Comparison of ENCODE assay signal across 10 cellular contexts in genomic region chr2:9110893-9111569, GRCh38.
DNase-seq lines count a peak whose midpoint lies in the region; ATAC-seq, FAIRE-seq and TF ChIP-seq lines count a peak whose summit lies in the region.
"Had no signal": no experiment of that assay in that cellular context is flagged by ENCODE, and none has a peak within 500 bp of the region (broad histone marks: within the 10 kb centered on the region; RNA-seq: fewer than 3 reads in every experiment).

No MANE protein-coding gene starts in this region.

- H3K4me1 Mint-ChIP-seq in activated CD4-positive, alpha-beta memory T cell treated with anti-CD3 and anti-CD28 coated beads, Interleukin-2, amount 10 ng/mL, durations not matched to agents 7 days and 5 days = no peaks in the 10 kb centered on the region
- no peaks in the 10 kb centered on the region for H3K4me1 Mint-ChIP-seq in activated CD8-positive, alpha-beta memory T cell treated with anti-CD3 and anti-CD28 coated beads, Interleukin-2, amount 10 ng/mL, durations not matched to agents 7 days and 5 days

- peak overlapping the region; percentile 42; the same call in 1 of the 2 replicates for H2AFZ ChIP-seq in SK-N-SH (ENCODE audit: low read depth)

- H3K9me2 ChIP-seq in SK-N-SH = no peaks in the 10 kb centered on the region

- peaks cover 21% of the 10 kb centered on the region for H3K4me1 ChIP-seq in A549
- peaks cover 22 to 23% of the 10 kb centered on the region in 2 experiments; a peak in 3 of 4 replicates for H3K4me1 ChIP-seq in SK-N-SH (ENCODE audit: control insufficient read depth in 1 of 2, insufficient read depth in 2 of 2, low read depth in 1 of 2, low read length in 1 of 2)

- no peak overlapping the region; the same call in 2 of the 3 replicates for H3K4me2 ChIP-seq in A549
- peak overlapping the region; percentile 13; the same call in 1 of the 2 replicates for H3K4me2 ChIP-seq in SK-N-SH

- H3K9ac ChIP-seq in SK-N-SH = peak overlapping the region; percentile 22; the same call in 1 of the 2 replicates

- H3K9me3 ChIP-seq in A549 = no peaks in the 10 kb centered on the region
- H3K9me3 ChIP-seq in SK-N-SH = no peaks in the 10 kb centered on the region
- H3K9me3 ChIP-seq: SJCRH30 had no signal

- peak in 1 of 2 experiments; percentile 37; a peak in 1 of 5 replicates for TF ChIP-seq RAD21 in A549 (conservative IDR thresholded peaks at IDR 0.05 in 1 of 2, IDR thresholded peaks at IDR 0.05 in 1 of 2)
- TF ChIP-seq RAD21 in SK-N-SH (IDR thresholded peaks at IDR 0.05; ENCODE audit: low read length) = peak; percentile 53

- ATAC-seq in A549 (peak in 1 of 2 experiments; percentile 52; a peak in 3 of 6 replicates), HG02610 (IDR thresholded peaks at IDR 0.05; ENCODE audit: unreplicated experiment) (no peak)
- no peak for ATAC-seq in activated CD8-positive, alpha-beta memory T cell treated with anti-CD3 and anti-CD28 coated beads, Interleukin-2, amount 10 ng/mL, durations not matched to agents 7 days and 5 days

- peaks cover 12% of the 10 kb centered on the region for H3F3A ChIP-seq in SK-N-SH (replicated peaks; ENCODE audit: insufficient read depth)

- no peaks in the 10 kb centered on the region for H3K36me3 ChIP-seq in SK-N-SH (replicated peaks in 1 of 2; ENCODE audit: control insufficient read depth in 1 of 2, insufficient read depth in 2 of 2, low read length in 1 of 2)
- H3K36me3 ChIP-seq: SJCRH30 had no signal

- no peak overlapping the region for H3K27ac Mint-ChIP-seq in activated CD4-positive, alpha-beta memory T cell treated with anti-CD3 and anti-CD28 coated beads, Interleukin-2, amount 10 ng/mL, durations not matched to agents 7 days and 5 days
- no peak overlapping the region for H3K27ac Mint-ChIP-seq in activated CD8-positive, alpha-beta memory T cell treated with anti-CD3 and anti-CD28 coated beads, Interleukin-2, amount 10 ng/mL, durations not matched to agents 7 days and 5 days
- H3K27ac Mint-ChIP-seq: CD4-positive, CD25-positive, alpha-beta regulatory T cell had no signal

- TF ChIP-seq POLR2A in A549 (IDR thresholded peaks at IDR 0.05; ENCODE audit: low read length) = no peak

- H3K36me3 Mint-ChIP-seq in activated CD4-positive, alpha-beta memory T cell treated with anti-CD3 and anti-CD28 coated beads, Interleukin-2, amount 10 ng/mL, durations not matched to agents 7 days and 5 days (ENCODE audit: low read depth) = no peaks in the 10 kb centered on the region
- no peaks in the 10 kb centered on the region for H3K36me3 Mint-ChIP-seq in activated CD8-positive, alpha-beta memory T cell treated with anti-CD3 and anti-CD28 coated beads, Interleukin-2, amount 10 ng/mL, durations not matched to agents 7 days and 5 days
- H3K36me3 Mint-ChIP-seq: CD4-positive, CD25-positive, alpha-beta regulatory T cell had no signal

- TF ChIP-seq EP300 in A549 (IDR thresholded peaks at IDR 0.05) (no peak), SK-N-SH (IDR thresholded peaks at IDR 0.05; ENCODE audit: borderline replicate concordance in 1 of 2, low read depth in 1 of 2, low read length in 1 of 2) (no peak)

- H3K4me3 Mint-ChIP-seq in activated CD4-positive, alpha-beta memory T cell treated with anti-CD3 and anti-CD28 coated beads, Interleukin-2, amount 10 ng/mL, durations not matched to agents 7 days and 5 days = no peak overlapping the region
- no peak overlapping the region for H3K4me3 Mint-ChIP-seq in activated CD8-positive, alpha-beta memory T cell treated with anti-CD3 and anti-CD28 coated beads, Interleukin-2, amount 10 ng/mL, durations not matched to agents 7 days and 5 days
- H3K4me3 Mint-ChIP-seq: CD4-positive, CD25-positive, alpha-beta regulatory T cell had no signal

- POLR2A ChIA-PET in A549 (lab: Yijun Ruan, JAX) = interaction anchor here (0.9 kb wide), 1 partner anchor 107 kb away, joined by 3 read pairs; the partner anchor contains the start of gene MBOAT2
- POLR2A ChIA-PET in SK-N-SH (lab: Yijun Ruan, JAX) = no interaction called here
- POLR2A ChIA-PET in activated CD4-positive, alpha-beta memory T cell treated with anti-CD3 and anti-CD28 coated beads, Interleukin-2, amount 10 ng/mL, durations not matched to agents 7 days and 5 days (lab: Charles Lee) = no interaction called here

- H3K27me3 ChIP-seq in SK-N-SH (ENCODE audit: insufficient read depth) = no peaks in the 10 kb centered on the region
- H3K27me3 ChIP-seq: SJCRH30 had no signal

- FAIRE-seq in A549 (lab: Jason Lieb, UNC) = no peak

- DNase-seq in A549 (ENCODE audit: low read depth in 1 of 2, low spot score in 1 of 2) (peak in 1 of 2 experiments; percentile 33), SK-N-SH (peak; percentile 64), foreskin fibroblast (no peak), NOMO-1 (lab: John Stamatoyannopoulos, UW; ENCODE audit: unreplicated experiment in 2 of 2) (no peak)
- no peak for DNase-seq in activated CD4-positive, alpha-beta memory T cell treated with anti-CD3 and anti-CD28 coated beads, Interleukin-2, amount 10 ng/mL, durations not matched to agents 7 days and 5 days
- DNase-seq in activated CD8-positive, alpha-beta memory T cell treated with anti-CD3 and anti-CD28 coated beads, Interleukin-2, amount 10 ng/mL, durations not matched to agents 7 days and 5 days = no peak
- DNase-seq: CD4-positive, CD25-positive, alpha-beta regulatory T cell; SJCRH30 had no signal

- CTCF ChIA-PET in A549 (lab: Yijun Ruan, JAX) = interaction anchor here (1.1 to 10.0 kb wide), 4 partner anchors 11 to 238 kb away, joined by 4 to 89 read pairs (median 4); no protein-coding TSS in a partner anchor
- CTCF ChIA-PET in SK-N-SH (lab: Yijun Ruan, JAX) = interaction anchor here (0.6 to 1.5 kb wide), 9 partner anchors 13 to 238 kb away, joined by 3 to 5 read pairs (median 3); partner anchors contain the start of gene MBOAT2
- CTCF ChIA-PET in activated CD4-positive, alpha-beta memory T cell treated with anti-CD3 and anti-CD28 coated beads, Interleukin-2, amount 10 ng/mL, durations not matched to agents 7 days and 5 days (lab: Charles Lee) = interaction anchor here (0.5 kb wide), 1 partner anchor 429 kb away, joined by 3 read pairs; no protein-coding TSS in a partner anchor
- CTCF ChIA-PET in activated CD8-positive, alpha-beta memory T cell treated with anti-CD3 and anti-CD28 coated beads, Interleukin-2, amount 10 ng/mL, durations not matched to agents 7 days and 5 days (lab: Charles Lee) = interaction anchor here (0.6 to 1.1 kb wide), 2 partner anchors 20 to 247 kb away, joined by 3 to 5 read pairs; no protein-coding TSS in a partner anchor

- H3K9me3 Mint-ChIP-seq in activated CD4-positive, alpha-beta memory T cell treated with anti-CD3 and anti-CD28 coated beads, Interleukin-2, amount 10 ng/mL, durations not matched to agents 7 days and 5 days = no peaks in the 10 kb centered on the region
- H3K9me3 Mint-ChIP-seq in activated CD8-positive, alpha-beta memory T cell treated with anti-CD3 and anti-CD28 coated beads, Interleukin-2, amount 10 ng/mL, durations not matched to agents 7 days and 5 days (ENCODE audit: low read depth) = no peaks in the 10 kb centered on the region

- peak overlapping the region; percentile 66 to 86; a peak in 5 of 6 replicates for H3K27ac ChIP-seq in A549
- H3K27ac ChIP-seq in SK-N-SH (ENCODE audit: low read depth in 2 of 2, low read length in 1 of 2) = peak overlapping the region in 1 of 2 experiments; percentile 81; a peak in 2 of 4 replicates
- H3K27ac ChIP-seq: SJCRH30 had no signal

- H3K4me3 ChIP-seq in A549 = no peak overlapping the region
- no peak overlapping the region for H3K4me3 ChIP-seq in SK-N-SH (ENCODE audit: low read depth in 2 of 2, low read length in 1 of 2)
- no peak overlapping the region for H3K4me3 ChIP-seq in foreskin fibroblast (ENCODE audit: low read depth in 1 of 2, low read length in 2 of 2)
- H3K4me3 ChIP-seq: SJCRH30 had no signal

- WGBS in A549 (ENCODE audit: missing lambda C conversion rate) = 94% methylated on average over 15 of the region's 15 CpGs
- 93% methylated on average over 14 of the region's 15 CpGs for WGBS in SK-N-SH (ENCODE audit: low lambda C conversion rate)

- H3K27me3 Mint-ChIP-seq in activated CD4-positive, alpha-beta memory T cell treated with anti-CD3 and anti-CD28 coated beads, Interleukin-2, amount 10 ng/mL, durations not matched to agents 7 days and 5 days = peaks cover 3% of the 10 kb centered on the region
- no peaks in the 10 kb centered on the region for H3K27me3 Mint-ChIP-seq in activated CD8-positive, alpha-beta memory T cell treated with anti-CD3 and anti-CD28 coated beads, Interleukin-2, amount 10 ng/mL, durations not matched to agents 7 days and 5 days

- no peaks in the 10 kb centered on the region for H3K79me2 ChIP-seq in SK-N-SH (ENCODE audit: insufficient read depth)

- no peaks in the 10 kb centered on the region for H4K20me1 ChIP-seq in SK-N-SH (ENCODE audit: insufficient read depth)

- TF ChIP-seq CTCF in A549 (IDR thresholded peaks at IDR 0.05) = no peak
- 0 out of 2 replicates have a peak, but pooled peaks have one; percentile 27 for TF ChIP-seq CTCF in GM12874 (IDR thresholded peaks at IDR 0.05; ENCODE audit: insufficient read depth, low read depth, low read length)
- peak; percentile 56 for TF ChIP-seq CTCF in SK-N-SH (IDR thresholded peaks at IDR 0.05)
- peak; percentile 6 for TF ChIP-seq CTCF in foreskin fibroblast (IDR thresholded peaks at IDR 0.05; ENCODE audit: low read depth, low read length)

TF ChIP-seq in A549, 52 proteins besides CTCF, POLR2A, EP300 and RAD21 (continues in another document):
- no peak for TF ChIP-seq RNF2 (IDR thresholded peaks at IDR 0.05; ENCODE audit: borderline replicate concordance, low read depth)
- TF ChIP-seq PBX3 (IDR thresholded peaks at IDR 0.05) = no peak
- no peak for TF ChIP-seq RCOR1 (IDR thresholded peaks at IDR 0.05; ENCODE audit: low read depth, low read length)

Comparison
In these comparisons a context has a peak if more than half of its experiments do, and no peak if none do; other contexts are left out.
1. Of the 12 proteins assayed by ChIP-seq in both A549 and SK-N-SH: peak only in A549: none; only in SK-N-SH: CTCF and SMC3; in both: none; in neither: 9; mixed calls (peak in some experiments, not most) for 1.